19 cellular contexts compared by ENCODE assay signal in the genomic region with DNA sequence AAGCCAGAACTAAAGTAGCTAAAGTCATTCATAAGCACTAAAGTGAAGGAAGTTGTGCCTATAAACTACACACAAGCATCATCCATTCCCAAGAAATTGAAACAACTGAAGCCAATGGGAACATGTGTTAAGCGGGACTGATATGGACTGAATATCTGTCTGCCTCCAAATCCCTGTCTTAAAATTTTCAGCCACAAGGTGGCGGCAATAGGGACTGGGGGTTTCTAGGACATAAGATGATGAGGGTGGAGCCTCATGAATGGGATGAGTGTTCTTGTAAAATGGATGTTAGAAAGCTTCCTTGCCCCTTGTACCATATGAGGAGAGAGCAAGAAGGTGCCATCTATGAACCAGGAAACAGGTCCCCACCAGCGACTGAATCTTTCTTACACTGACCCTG.
DNase-seq lines count a peak whose midpoint lies in the region; ATAC-seq and TF ChIP-seq lines count a peak whose summit lies in the region.
"Had no signal": no experiment of that assay in that cellular context is flagged by ENCODE, and none has a peak within 500 bp of the region (broad histone marks: within the 10 kb centered on the region; RNA-seq: fewer than 3 reads in every experiment).

No MANE protein-coding gene starts in this region.

- no peaks in the 10 kb centered on the region for H3K4me1 ChIP-seq in right lobe of liver
- H3K4me1 ChIP-seq: Caco-2, prostate gland had no signal

- DNase-seq in epithelial cell of esophagus (ENCODE audit: low read depth) (peak; percentile 30), right lobe of liver (no peak), 8988T (no peak)
- DNase-seq in stimulated activated naive CD4-positive, alpha-beta T cell treated with Interleukin-2 at 50 U/mL for 16 hours (lab: John Stamatoyannopoulos, UW): no peak
- DNase-seq: activated naive CD8-positive, alpha-beta T cell treated with anti-CD3 and anti-CD28 coated beads, Interleukin-2, amount 50 U/mL, for 24 hours; activated T-cell treated with anti-CD3 and anti-CD28 coated beads, Interleukin-2, amount 50 U/mL, for 48 hours; Caco-2; effector CD4-positive, alpha-beta T cell; GDM1; mammary epithelial cell; NCI-H2081; SHP77; stimulated activated naive CD8-positive, alpha-beta T cell treated with anti-CD3 and anti-CD28 coated beads, Interleukin-15, Interleukin-2, amounts not matched to agents 100 U/mL and 50 U/mL, for 24 hours; T-helper 9 cell had no signal

- H3K27me3 ChIP-seq in right lobe of liver: no peaks in the 10 kb centered on the region

- no peaks in the 10 kb centered on the region for H3K9me3 ChIP-seq in right lobe of liver
- H3K9me3 ChIP-seq: Caco-2, prostate gland had no signal

- H3K4me3 ChIP-seq in epithelial cell of esophagus (ENCODE audit: low read length): no peak overlapping the region
- no peak overlapping the region for H3K4me3 ChIP-seq in right lobe of liver
- H3K4me3 ChIP-seq: prostate gland had no signal

- TF ChIP-seq POLR2A in right lobe of liver (IDR thresholded peaks at IDR 0.05): no peak

- ATAC-seq in GM21390 (IDR thresholded peaks at IDR 0.05; ENCODE audit: unreplicated experiment) (peak; percentile 76), right lobe of liver (no peak), HG03457 (IDR thresholded peaks at IDR 0.05; ENCODE audit: unreplicated experiment) (no peak)
- ATAC-seq: activated naive CD8-positive, alpha-beta T cell treated with anti-CD3 and anti-CD28 coated beads, Interleukin-2, amount 50 U/mL, for 24 hours; stimulated activated naive CD8-positive, alpha-beta T cell treated with anti-CD3 and anti-CD28 coated beads, Interleukin-15, Interleukin-2, amounts not matched to agents 100 U/mL and 50 U/mL, for 24 hours had no signal

- WGBS in right lobe of liver (ENCODE audit: insufficient coverage, low coverage, low lambda C conversion rate, missing lambda C conversion rate): no CpG with 5 or more reads among the region's 3 CpGs

- no peak overlapping the region for H3K27ac ChIP-seq in 22Rv1
- no peak overlapping the region for H3K27ac ChIP-seq in right lobe of liver
- H3K27ac ChIP-seq: prostate gland had no signal

- peak; percentile 54 for TF ChIP-seq CTCF in 22Rv1 (IDR thresholded peaks at IDR 0.05)
- peak; percentile 24; the same call in 1 of the 2 replicates for TF ChIP-seq CTCF in LNCAP (IDR thresholded peaks at IDR 0.05)
- TF ChIP-seq CTCF in epithelial cell of esophagus (IDR thresholded peaks at IDR 0.05; ENCODE audit: insufficient read depth, low read depth, low read length, missing control alignments): no peak
- no peak for TF ChIP-seq CTCF in right lobe of liver (IDR thresholded peaks at IDR 0.05)

- intact Hi-C loops in right lobe of liver (cut with DNase I): no loop called here

- no peaks in the 10 kb centered on the region for H3K36me3 ChIP-seq in right lobe of liver
- H3K36me3 ChIP-seq: prostate gland had no signal

Comparison
In these comparisons a context has a peak if more than half of its experiments do, and no peak if none do; other contexts are left out.
1. CTCF ChIP-seq: peak in 22Rv1 (single experiment) and LNCAP (single experiment); none in epithelial cell of esophagus (single experiment) and right lobe of liver (0 of 4).